In the genomic region with DNA sequence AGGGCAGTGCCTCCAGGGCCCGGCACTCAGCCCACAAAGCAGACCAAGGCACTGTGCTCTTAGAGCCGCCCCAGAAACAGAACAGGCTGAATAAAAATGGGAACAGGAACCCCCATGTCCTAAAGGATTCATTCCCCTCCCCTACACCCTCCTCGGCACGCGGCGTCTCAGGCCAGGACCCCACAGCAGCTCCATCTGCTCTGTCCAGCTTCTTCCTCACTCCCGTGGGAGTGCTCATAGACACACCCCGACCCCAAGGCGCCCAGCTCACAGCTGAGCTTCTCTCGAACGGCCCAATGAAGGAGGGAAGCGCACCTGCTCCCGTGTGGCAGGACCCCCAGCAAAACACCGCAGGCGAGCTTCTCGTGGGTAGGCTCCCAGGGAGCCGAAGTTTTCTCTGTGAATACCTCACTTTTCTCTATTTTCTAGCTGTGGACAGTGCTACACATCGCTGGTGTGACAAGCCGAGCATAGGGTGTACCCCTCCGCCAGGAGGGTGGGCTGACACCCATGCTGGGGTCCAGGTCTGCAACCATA, we compare ENCODE assay signal across 35 cellular contexts. TPM values are rescaled to one million over a fixed set of nuclear protein-coding genes. Genes with fewer than 3 reads are reported as not detected.
"Had no signal": no experiment of that assay in that cellular context is flagged by ENCODE, and none has a peak within 500 bp of the region (broad histone marks: within the 10 kb centered on the region; RNA-seq: fewer than 3 reads in every experiment).

No MANE protein-coding gene starts in this region.

- H3K27ac ChIP-seq: adrenal gland, ascending aorta, breast epithelium, cardiac muscle cell, colonic mucosa, esophagus muscularis mucosa, foreskin keratinocyte, gastrocnemius medialis, heart right ventricle had no signal

- H3K36me3 ChIP-seq: adrenal gland, ascending aorta, breast epithelium, cardiac muscle cell, colonic mucosa, esophagus muscularis mucosa, gastrocnemius medialis, heart right ventricle had no signal

- H3K4me1 ChIP-seq: ascending aorta, breast epithelium, colonic mucosa, esophagus muscularis mucosa, foreskin keratinocyte, gastrocnemius medialis, heart right ventricle had no signal

- H3K4me3 ChIP-seq: adrenal gland, ascending aorta, breast epithelium, cardiac muscle cell, colonic mucosa, esophagus muscularis mucosa, gastrocnemius medialis, heart right ventricle had no signal

- ATAC-seq: activated CD4-positive, alpha-beta T cell treated with anti-CD3 and anti-CD28 coated beads for 36 hours; activated CD8-positive, alpha-beta memory T cell treated with anti-CD3 and anti-CD28 coated beads, Interleukin-2, amount 10 ng/mL, durations not matched to agents 7 days and 5 days; activated CD8-positive, alpha-beta T cell treated with anti-CD3 and anti-CD28 coated beads, Interleukin-2, amount 10 ng/mL, durations not matched to agents 7 days and 5 days; activated naive CD8-positive, alpha-beta T cell treated with anti-CD3 and anti-CD28 coated beads, Interleukin-2, amount 50 U/mL, for 24 hours; effector memory CD8-positive, alpha-beta T cell; foreskin keratinocyte; gastrocnemius medialis; heart right ventricle; T-helper 17 cell had no signal

- H3K27me3 ChIP-seq: adrenal gland, ascending aorta, cardiac muscle cell, colonic mucosa had no signal

- H3K9me3 ChIP-seq: adrenal gland, ascending aorta, breast epithelium, colonic mucosa, esophagus muscularis mucosa, gastrocnemius medialis, heart right ventricle had no signal

- DNase-seq: activated CD4-positive, alpha-beta memory T cell treated with anti-CD3 and anti-CD28 coated beads for 36 hours; activated CD4-positive, alpha-beta T cell treated with anti-CD3 and anti-CD28 coated beads for 36 hours; activated CD4-positive, alpha-beta T cell treated with anti-CD3 and anti-CD28 coated beads, Interleukin-2, amount 10 ng/mL, durations not matched to agents 24 days and 14 days; activated CD4-positive, CD25-positive, alpha-beta regulatory T cell; activated CD4-positive, CD25-positive, alpha-beta regulatory T cell treated with anti-CD3 and anti-CD28 coated beads, Interleukin-2, amount 50 U/mL, for 72 hours; activated CD8-positive, alpha-beta memory T cell treated with anti-CD3 and anti-CD28 coated beads, Interleukin-2, amount 10 ng/mL, durations not matched to agents 7 days and 5 days; activated CD8-positive, alpha-beta memory T cell treated with anti-CD3 and anti-CD28 coated beads, Interleukin-2, amount 50 U/mL, for 4 hours; activated CD8-positive, alpha-beta T cell treated with anti-CD3 and anti-CD28 coated beads, Interleukin-2, amount 10 ng/mL, durations not matched to agents 7 days and 5 days; activated effector memory CD4-positive, alpha-beta T cell treated with anti-CD3 and anti-CD28 coated beads, Interleukin-2, amount 50 U/mL, for 16 hours; activated naive CD4-positive, alpha-beta T cell treated with anti-CD3 and anti-CD28 coated beads for 36 hours; activated naive CD8-positive, alpha-beta T cell treated with anti-CD3 and anti-CD28 coated beads for 36 hours; activated naive CD8-positive, alpha-beta T cell treated with anti-CD3 and anti-CD28 coated beads, Interleukin-2, amount 50 U/mL, for 24 hours; activated T-cell treated with anti-CD3 and anti-CD28 coated beads, Interleukin-2, amount 50 U/mL, for 1 hour; activated T-cell treated with anti-CD3 and anti-CD28 coated beads, Interleukin-2, amount 50 U/mL, for 48 hours; adrenal gland; amygdala; central memory CD4-positive, alpha-beta T cell; cerebellar nuclear complex; colonic mucosa; effector memory CD8-positive, alpha-beta T cell; erythroblast; foreskin keratinocyte; gastrocnemius medialis; heart right ventricle; T-helper 1 cell; T-helper 17 cell; T1000 had no signal

RNA-seq across cellular contexts. Expression of gene CCDC187, which starts 42.9 kb away (rescaled TPM):
- total RNA-seq: activated CD4-positive, alpha-beta memory T cell treated with anti-CD3 and anti-CD28 coated beads for 36 hours; activated CD4-positive, alpha-beta T cell treated with anti-CD3 and anti-CD28 coated beads, Interleukin-2, amount 10 ng/mL, durations not matched to agents 24 days and 14 days; activated CD8-positive, alpha-beta memory T cell treated with anti-CD3 and anti-CD28 coated beads for 36 hours; activated CD8-positive, alpha-beta memory T cell treated with anti-CD3 and anti-CD28 coated beads, Interleukin-2, amount 10 ng/mL, durations not matched to agents 7 days and 5 days; activated CD8-positive, alpha-beta T cell treated with anti-CD3 and anti-CD28 coated beads, Interleukin-2, amount 10 ng/mL, durations not matched to agents 7 days and 5 days; activated naive CD4-positive, alpha-beta T cell treated with anti-CD3 and anti-CD28 coated beads for 36 hours; activated naive CD8-positive, alpha-beta T cell treated with anti-CD3 and anti-CD28 coated beads for 36 hours; activated T-helper 1 cell treated with anti-CD3 and anti-CD28 coated beads, Interleukin-12 subunit alpha, Interleukin-12 subunit beta, Interleukin-2, Interleukin-4 antibody, amounts not matched to agents 30 ng/mL and 10 ng/mL and 1 ng/mL, durations not matched to agents 14 hours and 24 hours and 36 hours; activated T-helper 2 cell treated with anti-CD3 and anti-CD28 coated beads, Interferon-gamma antibody, Interleukin-2, Interleukin-4, amounts not matched to agents 10 μg/mL and 5 μg/mL and 100 μg/mL, durations not matched to agents 14 hours and 24 hours and 36 hours; breast epithelium; dermis microvascular lymphatic vessel endothelial cell; esophagus muscularis mucosa; foreskin keratinocyte; gastrocnemius medialis had no signal

RNA-seq across cellular contexts. Expression of gene LHX3, which starts 56.1 kb away (rescaled TPM):
- total RNA-seq: activated CD4-positive, alpha-beta memory T cell treated with anti-CD3 and anti-CD28 coated beads for 36 hours; activated CD4-positive, alpha-beta T cell treated with anti-CD3 and anti-CD28 coated beads for 36 hours; activated CD4-positive, alpha-beta T cell treated with anti-CD3 and anti-CD28 coated beads, Interleukin-2, amount 10 ng/mL, durations not matched to agents 24 days and 14 days; activated CD8-positive, alpha-beta memory T cell treated with anti-CD3 and anti-CD28 coated beads for 36 hours; activated CD8-positive, alpha-beta memory T cell treated with anti-CD3 and anti-CD28 coated beads, Interleukin-2, amount 10 ng/mL, durations not matched to agents 7 days and 5 days; activated naive CD4-positive, alpha-beta T cell treated with anti-CD3 and anti-CD28 coated beads for 36 hours; activated naive CD8-positive, alpha-beta T cell treated with anti-CD3 and anti-CD28 coated beads for 36 hours; activated T-helper 1 cell treated with anti-CD3 and anti-CD28 coated beads, Interleukin-12 subunit alpha, Interleukin-12 subunit beta, Interleukin-2, Interleukin-4 antibody, amounts not matched to agents 30 ng/mL and 10 ng/mL and 1 ng/mL, durations not matched to agents 14 hours and 24 hours and 36 hours; activated T-helper 2 cell treated with anti-CD3 and anti-CD28 coated beads, Interferon-gamma antibody, Interleukin-2, Interleukin-4, amounts not matched to agents 10 μg/mL and 5 μg/mL and 100 μg/mL, durations not matched to agents 14 hours and 24 hours and 36 hours; adrenal gland; ascending aorta; breast epithelium; cardiac muscle cell; colonic mucosa; dermis microvascular lymphatic vessel endothelial cell; esophagus muscularis mucosa; foreskin keratinocyte; gastrocnemius medialis; heart right ventricle had no signal
- polyA plus RNA-seq: adrenal gland, cardiac muscle cell, foreskin keratinocyte, heart right ventricle had no signal
